ENCODE assay signal across 8 cellular contexts in the genomic region with DNA sequence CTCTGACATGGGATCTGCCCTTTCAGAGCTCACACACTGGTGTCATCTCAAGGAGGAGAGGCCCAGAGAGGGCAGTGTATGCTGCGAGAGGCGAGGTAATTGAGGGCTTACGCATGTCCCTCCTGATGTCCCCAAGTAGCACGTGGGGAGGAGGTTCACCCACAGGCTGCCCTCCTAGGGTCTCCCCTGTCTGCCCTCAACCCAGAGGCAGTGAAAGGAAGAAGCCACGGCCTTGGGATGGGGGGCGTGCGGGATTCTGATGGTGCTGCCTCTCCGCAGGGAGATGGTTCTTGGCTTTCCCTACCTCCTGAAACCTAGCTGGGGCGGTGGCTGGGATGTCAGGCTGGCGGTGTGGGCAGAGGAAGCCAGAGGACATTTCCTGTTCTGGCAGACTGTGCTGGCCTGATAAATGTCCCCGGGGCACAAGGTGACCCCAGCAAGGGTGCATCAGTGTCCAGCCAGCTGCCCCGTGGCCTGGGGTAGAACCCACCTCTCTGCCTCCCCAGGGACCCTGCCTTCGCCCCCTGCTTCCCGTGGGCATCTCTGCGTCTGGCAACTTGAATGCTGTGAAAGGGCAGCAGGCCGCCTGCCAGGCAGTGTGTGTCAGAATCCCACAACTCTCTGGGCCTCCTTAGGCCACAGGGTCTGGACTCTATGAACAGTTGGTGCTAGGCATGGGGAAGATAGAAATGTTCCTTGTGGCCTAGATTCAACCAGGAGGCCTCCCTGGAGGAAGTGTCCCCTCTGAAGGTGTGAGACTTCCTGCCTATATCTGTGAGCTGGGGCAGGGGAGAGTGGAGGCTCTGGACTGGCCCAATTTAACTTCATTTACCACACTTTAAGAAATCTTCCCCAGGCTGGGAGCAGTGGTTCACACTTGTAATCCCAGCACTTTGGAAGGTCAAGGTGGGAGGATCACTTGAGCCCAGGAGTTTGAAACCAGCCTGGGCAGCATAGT. TPM values are rescaled to one million over a fixed set of nuclear protein-coding genes. Genes with fewer than 3 reads are reported as not detected.
A peak's percentile ranks its signal among the peaks of the same experiment; 100 is the strongest.
DNase-seq lines count a peak whose midpoint lies in the region; ATAC-seq and TF ChIP-seq lines count a peak whose summit lies in the region.

No MANE protein-coding gene starts in this region.

- TF ChIP-seq CTCF in ascending aorta (IDR thresholded peaks at IDR 0.05) (no peak), uterus (IDR thresholded peaks at IDR 0.05) (no peak)

- peaks cover 66% of the 10 kb centered on the region for H3K4me1 Mint-ChIP-seq in activated naive CD4-positive, alpha-beta T cell treated with anti-CD3 and anti-CD28 coated beads, Interleukin-2, amount 50 U/mL, for 24 hours

- ATAC-seq in activated CD4-positive, CD25-positive, alpha-beta regulatory T cell treated with anti-CD3 and anti-CD28 coated beads, Interleukin-2, amount 50 U/mL, for 24 hours = no peak
- ATAC-seq in GM21619 (IDR thresholded peaks at IDR 0.05; ENCODE audit: unreplicated experiment) (no peak), HG03354 (IDR thresholded peaks at IDR 0.05; ENCODE audit: poor library complexity, severe bottlenecking, unreplicated experiment) (no peak)

- no peak for DNase-seq in activated naive CD4-positive, alpha-beta T cell treated with Interleukin-2 at 50 U/mL for 16 hours
- DNase-seq in ascending aorta (ENCODE audit: low spot score in 2 of 2) (peak in 1 of 2 donors; percentile 75), lung microvascular endothelial cell (ENCODE audit: low read depth in 2 of 2) (peak; percentile 47 to 61), uterus (no peak)

- no peaks in the 10 kb centered on the region for H3K36me3 ChIP-seq in ascending aorta
- H3K36me3 ChIP-seq in uterus = no peaks in the 10 kb centered on the region

- H3K9me3 Mint-ChIP-seq in activated naive CD4-positive, alpha-beta T cell treated with anti-CD3 and anti-CD28 coated beads, Interleukin-2, amount 50 U/mL, for 24 hours = no peaks in the 10 kb centered on the region

- H3K4me3 ChIP-seq in ascending aorta (peak overlapping the region; percentile 18 to 90), uterus (no peak overlapping the region)

- H3K9me3 ChIP-seq in ascending aorta (no peaks in the 10 kb centered on the region), uterus (no peaks in the 10 kb centered on the region)

- peaks cover 3% of the 10 kb centered on the region for H3K36me3 Mint-ChIP-seq in activated naive CD4-positive, alpha-beta T cell treated with anti-CD3 and anti-CD28 coated beads, Interleukin-2, amount 50 U/mL, for 24 hours

- intact Hi-C loops in ascending aorta (cut with DNase I) = loop anchor here (5.0 kb wide), 1 partner anchor 277 kb away; a partner anchor contains a TSS
- intact Hi-C loops in uterus (cut with DNase I; ENCODE audit: low total_unique reads) = no loop called here

- H3K4me3 Mint-ChIP-seq in activated naive CD4-positive, alpha-beta T cell treated with anti-CD3 and anti-CD28 coated beads, Interleukin-2, amount 50 U/mL, for 24 hours = peak overlapping the region; percentile 90

- peak overlapping the region; percentile 55 for H3K27ac Mint-ChIP-seq in activated naive CD4-positive, alpha-beta T cell treated with anti-CD3 and anti-CD28 coated beads, Interleukin-2, amount 50 U/mL, for 24 hours

- H3K27me3 Mint-ChIP-seq in activated naive CD4-positive, alpha-beta T cell treated with anti-CD3 and anti-CD28 coated beads, Interleukin-2, amount 50 U/mL, for 24 hours = no peaks in the 10 kb centered on the region

- peaks cover 15 to 50% of the 10 kb centered on the region in 2 donors for H3K4me1 ChIP-seq in ascending aorta
- H3K4me1 ChIP-seq in uterus = peaks cover 0 to 12% of the 10 kb centered on the region in 2 donors

- no peak for TF ChIP-seq POLR2A in uterus (IDR thresholded peaks at IDR 0.05)

- H3K27me3 ChIP-seq in ascending aorta = no peaks in the 10 kb centered on the region
- H3K27me3 ChIP-seq in uterus = no peaks in the 10 kb centered on the region

- H3K27ac ChIP-seq in ascending aorta = peak overlapping the region; percentile 91 to 92
- peak overlapping the region; percentile 79 to 89 for H3K27ac ChIP-seq in uterus

RNA-seq across cellular contexts. Expression of a gene that starts 4.8 kb away (rescaled TPM):
- total RNA-seq in ascending aorta = 124 TPM
- total RNA-seq in lung microvascular endothelial cell = 33.3 and 34.7 TPM in 2 replicates
- total RNA-seq in uterus = 10 to 100 TPM; 11.8 to 31.3 (median 21.8) TPM

RNA-seq across cellular contexts. Expression of a gene that starts 41.6 kb away (rescaled TPM):
- total RNA-seq in ascending aorta = 12.9 TPM
- total RNA-seq in lung microvascular endothelial cell = 5.0 and 9.1 TPM in 2 replicates
- 10 to 100 TPM in 2 of 4 donors, under 1 TPM in 2; under 0.01 to 15.1 (median 6.0) TPM for total RNA-seq in uterus

Comparison
In these comparisons a context has a peak if more than half of its experiments do, and no peak if none do; other contexts are left out.
1. DNase-seq: peak in lung microvascular endothelial cell (2 of 2); none in activated naive CD4-positive, alpha-beta T cell treated with Interleukin-2 at 50 U/mL for 16 hours (single experiment) and uterus (0 of 2).
2. H3K4me3 ChIP-seq: peak in ascending aorta (2 of 2); none in uterus (0 of 2).